In the genomic region with DNA sequence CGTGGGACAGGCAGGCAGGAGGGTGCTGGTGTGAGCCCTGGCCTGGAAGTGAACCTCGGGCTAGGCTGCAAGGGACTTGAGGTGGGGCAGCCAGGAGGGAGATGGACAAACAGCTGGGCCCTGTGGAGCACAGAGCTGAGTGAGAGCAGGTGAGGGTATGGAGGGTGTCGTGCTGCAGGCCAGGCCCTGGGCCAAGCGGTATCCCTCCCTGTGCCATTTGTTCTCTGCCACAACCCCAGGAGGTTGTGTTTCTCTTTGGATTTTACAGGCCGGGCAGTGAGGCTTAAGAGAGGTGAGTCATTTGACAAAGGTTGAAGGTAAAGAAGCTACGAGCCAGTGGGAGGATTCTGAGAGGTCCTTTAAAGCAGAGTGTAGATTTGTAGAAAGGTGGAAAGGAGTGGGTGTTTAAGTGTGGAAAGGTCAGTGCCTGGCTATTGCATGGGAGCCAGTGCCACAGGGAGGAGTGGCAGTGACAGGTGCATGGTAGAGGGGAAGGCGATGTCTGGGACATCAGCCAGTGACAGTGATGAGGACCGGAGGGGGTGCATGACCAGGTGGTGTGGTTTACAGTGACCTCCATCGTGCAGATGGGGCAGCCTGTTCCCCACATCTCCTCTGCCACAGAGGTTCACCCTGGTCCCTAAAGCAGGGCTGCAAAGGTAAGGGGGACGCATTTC, we compare ENCODE assay signal across 10 cellular contexts.
A peak's percentile ranks its signal among the peaks of the same experiment; 100 is the strongest.
DNase-seq lines count a peak whose midpoint lies in the region; ATAC-seq lines count a peak whose summit lies in the region.
"Had no signal": no experiment of that assay in that cellular context is flagged by ENCODE, and none has a peak within 500 bp of the region (broad histone marks: within the 10 kb centered on the region; RNA-seq: fewer than 3 reads in every experiment).

No MANE protein-coding gene starts in this region.

- H3K36me3 ChIP-seq in HUES6 (ENCODE audit: control insufficient read depth, insufficient read depth, low read length) (no peaks in the 10 kb centered on the region), adipocyte (ENCODE audit: control insufficient read depth, insufficient read depth, low read length, severe bottlenecking) (no peaks in the 10 kb centered on the region), stomach smooth muscle (ENCODE audit: control insufficient read depth in 2 of 2, insufficient read depth in 2 of 2, low read length in 2 of 2) (peaks cover 8 to 10% of the 10 kb centered on the region in 2 donors)

- H3K9ac ChIP-seq in HUES6 (ENCODE audit: low read length) = peak overlapping the region; percentile 9
- no peak overlapping the region for H3K9ac ChIP-seq in adipocyte (ENCODE audit: low read length)
- no peak overlapping the region for H3K9ac ChIP-seq in stomach smooth muscle (ENCODE audit: low read length in 2 of 2)

- H3K4me3 ChIP-seq in HUES6 (ENCODE audit: low read depth, low read length) = no peak overlapping the region
- H3K4me3 ChIP-seq in adipocyte (ENCODE audit: low read length) = no peak overlapping the region
- peak overlapping the region in 1 of 2 donors; percentile 15 for H3K4me3 ChIP-seq in stomach smooth muscle (ENCODE audit: low read length in 2 of 2)

- DNase-seq in adipocyte (ENCODE audit: low read depth) (peak; percentile 11), iris pigment epithelial cell (ENCODE audit: low read depth) (peak; percentile 33), anterior cingulate cortex (lab: John Stamatoyannopoulos, UW) (no peak), nucleus accumbens (lab: John Stamatoyannopoulos, UW) (no peak), iPS-NIHi11 (ENCODE audit: low spot score) (no peak)
- DNase-seq: DMS79, NCI-H1930 had no signal

- ATAC-seq in GM21737 (IDR thresholded peaks at IDR 0.05; ENCODE audit: unreplicated experiment) = no peak

- H3K4me1 ChIP-seq in HUES6 (ENCODE audit: control insufficient read depth, insufficient read depth, low read length) (peaks cover 8% of the 10 kb centered on the region; the same call in 1 of the 2 replicates), adipocyte (ENCODE audit: control insufficient read depth, insufficient read depth, low read length) (peaks cover 29% of the 10 kb centered on the region), stomach smooth muscle (ENCODE audit: control insufficient read depth, insufficient read depth, low read length) (peaks cover 29% of the 10 kb centered on the region)

- H3K27ac ChIP-seq in HUES6 (ENCODE audit: low read depth, low read length) (no peak overlapping the region; the same call in 1 of the 2 replicates), stomach smooth muscle (ENCODE audit: low read length) (peak overlapping the region; percentile 18)

- H3K9me3 ChIP-seq in HUES6 (ENCODE audit: control insufficient read depth, insufficient read depth, low read depth, low read length) (no peaks in the 10 kb centered on the region), adipocyte (ENCODE audit: control insufficient read depth, low read length) (no peaks in the 10 kb centered on the region), stomach smooth muscle (ENCODE audit: control insufficient read depth in 2 of 2, low read length in 2 of 2) (no peaks in the 10 kb centered on the region)

- no peaks in the 10 kb centered on the region for H3K27me3 ChIP-seq in HUES6 (ENCODE audit: control insufficient read depth, insufficient read depth, low read length)
- no peaks in the 10 kb centered on the region for H3K27me3 ChIP-seq in adipocyte (replicated peaks; ENCODE audit: control insufficient read depth, insufficient read depth, low read length)
- no peaks in the 10 kb centered on the region for H3K27me3 ChIP-seq in stomach smooth muscle (ENCODE audit: control insufficient read depth in 1 of 2, insufficient read depth in 2 of 2, low read length in 2 of 2)

Comparison
In these comparisons a context has a peak if more than half of its experiments do, and no peak if none do; other contexts are left out.
1. DNase-seq: peak in adipocyte (single experiment) and iris pigment epithelial cell (single experiment); none in anterior cingulate cortex (0 of 58), nucleus accumbens (0 of 56) and iPS-NIHi11 (single experiment).